Comparison of ENCODE assay signal across 8 cellular contexts in genomic region chr5:157730900-157731271, GRCh38. TPM values are rescaled to one million over a fixed set of nuclear protein-coding genes. Genes with fewer than 3 reads are reported as not detected.
DNase-seq lines count a peak whose midpoint lies in the region; ATAC-seq, FAIRE-seq and TF ChIP-seq lines count a peak whose summit lies in the region.

No MANE protein-coding gene starts in this region.

- no peak for TF ChIP-seq CTCF in A673 (conservative IDR thresholded peaks at IDR 0.05; ENCODE audit: low read depth, low read length)
- no peak for TF ChIP-seq CTCF in bronchial epithelial cell (IDR thresholded peaks at IDR 0.05; ENCODE audit: insufficient read depth, low read length, severe bottlenecking)

- no peak for DNase-seq in A673 (ENCODE audit: low spot score)
- DNase-seq in bronchial epithelial cell (ENCODE audit: low read depth), result no peak
- DNase-seq in NCI-H526 treated with DMSO at 0.1 percent for 48 hours (lab: John Stamatoyannopoulos, UW), result no peak
- no peak for DNase-seq in NOMO-1 treated with DMSO at 0.1 percent for 48 hours (lab: John Stamatoyannopoulos, UW; ENCODE audit: unreplicated experiment)

- H3K9ac ChIP-seq in HUES48 (ENCODE audit: low read depth, low read length) (no peak overlapping the region), muscle layer of colon (ENCODE audit: low read length) (no peak overlapping the region)

- H3K9me3 ChIP-seq in A673 (ENCODE audit: low read depth, low read length, poor library complexity, severe bottlenecking) (no peaks in the 10 kb centered on the region), HUES48 (ENCODE audit: control insufficient read depth, insufficient read depth, low read length) (no peaks in the 10 kb centered on the region), muscle layer of colon (ENCODE audit: low read length) (no peaks in the 10 kb centered on the region)

- BruUV-seq in A673 (replicated peaks; lab: Mats Ljungman, UMichigan), result no TSS peak

- no peaks in the 10 kb centered on the region for H3K27me3 ChIP-seq in A673 (replicated peaks; ENCODE audit: insufficient read depth, low read depth, low read length, poor library complexity)
- no peaks in the 10 kb centered on the region for H3K27me3 ChIP-seq in HUES48 (ENCODE audit: control insufficient read depth, insufficient read depth, low read length)
- H3K27me3 ChIP-seq in bronchial epithelial cell (ENCODE audit: control insufficient read depth, insufficient read depth, low read length), result no peaks in the 10 kb centered on the region
- no peaks in the 10 kb centered on the region for H3K27me3 ChIP-seq in muscle layer of colon (ENCODE audit: control insufficient read depth in 1 of 2, insufficient read depth in 2 of 2, low read length in 2 of 2)

- H3K4me3 ChIP-seq in A673 (ENCODE audit: low read depth, low read length, poor library complexity, severe bottlenecking), result peak overlapping the region; percentile 71
- H3K4me3 ChIP-seq in HUES48 (ENCODE audit: low read depth, low read length), result peak overlapping the region; percentile 97
- H3K4me3 ChIP-seq in bronchial epithelial cell (ENCODE audit: low read depth, low read length), result peak overlapping the region; percentile 82
- peak overlapping the region; percentile 64 to 70 for H3K4me3 ChIP-seq in muscle layer of colon (ENCODE audit: low read depth in 1 of 2, low read length in 2 of 2)

- no peak for FAIRE-seq in bronchial epithelial cell (lab: Jason Lieb, UNC)

- POLR2A ChIA-PET in A673 (lab: Charles Lee; ENCODE audit: low non-redundant PET), result interaction anchor here (0.5 kb wide), 1 partner anchor 11 kb away, joined by 4 read pairs; no protein-coding TSS in a partner anchor

- peak overlapping the region; percentile 89 for H3K27ac ChIP-seq in A673 (ENCODE audit: low read depth, low read length, poor library complexity, severe bottlenecking)
- no peak overlapping the region for H3K27ac ChIP-seq in HUES48 (ENCODE audit: low read depth, low read length)
- no peak overlapping the region for H3K27ac ChIP-seq in muscle layer of colon (ENCODE audit: low read depth, low read length)

- CTCF ChIA-PET in A673 (lab: Charles Lee), result interaction anchor here (1.9 kb wide), 1 partner anchor 12 kb away, joined by 10 read pairs; the partner anchor contains the start of gene LSM11

- no peak for ATAC-seq in GM21717 (IDR thresholded peaks at IDR 0.05; ENCODE audit: unreplicated experiment)
- no peak for ATAC-seq in GM19351 (IDR thresholded peaks at IDR 0.05; ENCODE audit: unreplicated experiment)

- H3K4me1 ChIP-seq in A673 (ENCODE audit: insufficient read depth, low read length, poor library complexity, severe bottlenecking) (peaks cover 4% of the 10 kb centered on the region), HUES48 (ENCODE audit: control insufficient read depth, insufficient read depth, low read length) (peaks cover 6% of the 10 kb centered on the region), muscle layer of colon (ENCODE audit: insufficient read depth, low read length) (peaks cover 3% of the 10 kb centered on the region)

- H3K36me3 ChIP-seq in A673 (ENCODE audit: insufficient read depth, low read length, poor library complexity, severe bottlenecking) (no peaks in the 10 kb centered on the region), HUES48 (ENCODE audit: control insufficient read depth, insufficient read depth, low read length) (peaks cover 32% of the 10 kb centered on the region), bronchial epithelial cell (ENCODE audit: control insufficient read depth, insufficient read depth, low read length) (peaks cover 6% of the 10 kb centered on the region), muscle layer of colon (ENCODE audit: insufficient read depth, low read length) (peaks cover 10% of the 10 kb centered on the region)

- intact Hi-C loops in A673 (cut with micrococcal nuclease; ENCODE audit: unreplicated experiment), result no loop called here

RNA-seq across cellular contexts. Expression of gene THG1L, which starts 0.3 kb away (rescaled TPM):
- total RNA-seq in A673 (2021) (11.8 and 13.0 TPM in 2 replicates), bronchial epithelial cell (31.5 and 38.2 TPM in 2 replicates)

RNA-seq across cellular contexts. Expression of gene LSM11, which starts 12.6 kb away (rescaled TPM):
- total RNA-seq in A673 (2021) (3.6 and 4.2 TPM in 2 replicates), bronchial epithelial cell (2.9 and 4.5 TPM in 2 replicates)

RNA-seq across cellular contexts. Expression of gene C5orf52, which starts 59.6 kb away (rescaled TPM):
- total RNA-seq in A673 (2021), result not detected in 2 replicates
- total RNA-seq in bronchial epithelial cell, result not detected in 2 replicates
